Comparison of ENCODE assay signal across 24 cellular contexts in genomic region chr5:111892949-111893348, GRCh38.
DNase-seq lines count a peak whose midpoint lies in the region; ATAC-seq, FAIRE-seq and TF ChIP-seq lines count a peak whose summit lies in the region.
"Had no signal": no experiment of that assay in that cellular context is flagged by ENCODE, and none has a peak within 500 bp of the region (broad histone marks: within the 10 kb centered on the region; RNA-seq: fewer than 3 reads in every experiment).

No MANE protein-coding gene starts in this region.

- no peak overlapping the region for H3K4me3 Mint-ChIP-seq in nephron
- H3K4me3 Mint-ChIP-seq: activated CD4-positive, alpha-beta memory T cell treated with anti-CD3 and anti-CD28 coated beads for 36 hours; CD4-positive, alpha-beta memory T cell; neural progenitor cell; WTC11 had no signal

- ATAC-seq in HG03378 (IDR thresholded peaks at IDR 0.05; ENCODE audit: unreplicated experiment) (no peak), HG02981 (IDR thresholded peaks at IDR 0.05; ENCODE audit: unreplicated experiment) (no peak)
- ATAC-seq: WTC11 had no signal

- peaks cover under 1% of the 10 kb centered on the region for H3K36me3 Mint-ChIP-seq in nephron (ENCODE audit: low read depth)
- H3K36me3 Mint-ChIP-seq: activated CD4-positive, alpha-beta memory T cell treated with anti-CD3 and anti-CD28 coated beads for 36 hours; CD4-positive, alpha-beta memory T cell; neural progenitor cell had no signal

- FAIRE-seq in endometrium (lab: Jason Lieb, UNC): peak; percentile 55
- FAIRE-seq: GM12891, GM19239, H1, RCC 7860, urothelium cell line had no signal

- no peaks in the 10 kb centered on the region for H3K4me1 Mint-ChIP-seq in nephron
- H3K4me1 Mint-ChIP-seq: CD4-positive, alpha-beta memory T cell; neural progenitor cell; WTC11 had no signal

- H3K9me3 Mint-ChIP-seq in nephron: peaks cover 12% of the 10 kb centered on the region

- H3K27ac Mint-ChIP-seq in nephron: peak overlapping the region in 2 of 3 experiments; percentile 10 to 32
- H3K27ac Mint-ChIP-seq: activated CD4-positive, alpha-beta memory T cell treated with anti-CD3 and anti-CD28 coated beads for 36 hours; CD4-positive, alpha-beta memory T cell; neural progenitor cell; WTC11 had no signal

- TF ChIP-seq CTCF in AG09309 (IDR thresholded peaks at IDR 0.05; ENCODE audit: control insufficient read depth, insufficient read depth, low read depth, low read length, missing control alignments) (no peak), nephron (IDR thresholded peaks at IDR 0.05; ENCODE audit: unreplicated experiment in 3 of 3) (no peak)

- H3K4me3 ChIP-seq in AG09309 (ENCODE audit: control insufficient read depth, low read depth, low read length): no peak overlapping the region
- H3K4me3 ChIP-seq: neural progenitor cell, SK-N-MC had no signal

- DNase-seq in AG09309 (ENCODE audit: low read depth) (peak; percentile 4), GM04504 (ENCODE audit: low read depth) (peak; percentile 31), KBM-7 (no peak), SIG-M5 treated with dmso at 0.1 percent for 504 hours (lab: John Stamatoyannopoulos, UW; ENCODE audit: unreplicated experiment) (no peak)
- DNase-seq: activated CD4-positive, alpha-beta memory T cell treated with anti-CD3 and anti-CD28 coated beads for 36 hours; activated naive CD4-positive, alpha-beta T cell; amniotic stem cell; CD4-positive, alpha-beta memory T cell; GDM1; Karpas-422; NCI-H1105; NCI-H446 treated with DMSO at 0.1 percent for 48 hours had no signal

- in situ Hi-C loops in KBM-7 (cut with MboI; ENCODE audit: low pct_unique_long_range_greater_than_20kb, low sequenced_read_pairs): no loop called here

- H3K27me3 Mint-ChIP-seq in nephron (ENCODE audit: low read depth): no peaks in the 10 kb centered on the region
- H3K27me3 Mint-ChIP-seq: activated CD4-positive, alpha-beta memory T cell treated with anti-CD3 and anti-CD28 coated beads for 36 hours had no signal

Comparison
In these comparisons a context has a peak if more than half of its experiments do, and no peak if none do; other contexts are left out.
1. DNase-seq: peak in AG09309 (single experiment) and GM04504 (single experiment); none in KBM-7 (single experiment) and SIG-M5 treated with dmso at 0.1 percent for 504 hours (single experiment).